20 cellular contexts compared by ENCODE assay signal in genomic region chr5:108341866-108342265, GRCh38. TPM values are rescaled to one million over a fixed set of nuclear protein-coding genes. Genes with fewer than 3 reads are reported as not detected.
DNase-seq lines count a peak whose midpoint lies in the region; ATAC-seq, FAIRE-seq and TF ChIP-seq lines count a peak whose summit lies in the region.
"Had no signal": no experiment of that assay in that cellular context is flagged by ENCODE, and none has a peak within 500 bp of the region (broad histone marks: within the 10 kb centered on the region; RNA-seq: fewer than 3 reads in every experiment).

No MANE protein-coding gene starts in this region.

- H3K4me3 ChIP-seq in left ventricle myocardium inferior: no peak overlapping the region
- no peak overlapping the region for H3K4me3 ChIP-seq in right atrium auricular region
- no peak overlapping the region for H3K4me3 ChIP-seq in choroid plexus epithelial cell (ENCODE audit: low read depth, low read length)
- H3K4me3 ChIP-seq: GM12878, GM23338 had no signal

- DNase-seq in left ventricle myocardium inferior: no peak
- no peak for DNase-seq in right atrium auricular region (ENCODE audit: low spot score)
- DNase-seq in HCEC 1CT: peak; percentile 17
- no peak for DNase-seq in T-helper 17 cell
- peak; percentile 10 for DNase-seq in choroid plexus epithelial cell (ENCODE audit: low read depth)
- DNase-seq in frontal cortex (ENCODE audit: low spot score in 2 of 2): no peak
- no peak for DNase-seq in hypothalamus (lab: John Stamatoyannopoulos, UW)
- DNase-seq: C1 segment of cervical spinal cord; Caco-2; CD4-positive, alpha-beta memory T cell; DMS 273 treated with DMSO at 0.1 percent for 48 hours; DMS79; EL; GDM1; H9; HFFc6 had no signal

- intact Hi-C loops in left ventricle myocardium inferior (cut with micrococcal nuclease): loop anchor here (5.0 kb wide), 1 partner anchor 85 kb away; no protein-coding TSS in a partner anchor

- H3K27ac Mint-ChIP-seq in T-helper 17 cell: peak overlapping the region; percentile 72
- H3K27ac Mint-ChIP-seq: CD4-positive, alpha-beta memory T cell; GM23338; H9; HFFc6 had no signal

- H3K36me3 Mint-ChIP-seq in T-helper 17 cell (ENCODE audit: low read depth): peaks cover 4% of the 10 kb centered on the region

- no peaks in the 10 kb centered on the region for H3K36me3 ChIP-seq in left ventricle myocardium inferior
- no peaks in the 10 kb centered on the region for H3K36me3 ChIP-seq in right atrium auricular region

- no peak for FAIRE-seq in frontal cortex (lab: Jason Lieb, UNC)
- FAIRE-seq: GM12878, GM19239 had no signal

- H3K27ac ChIP-seq in left ventricle myocardium inferior (replicated peaks) (peak overlapping the region; percentile 64), right atrium auricular region (peak overlapping the region in 1 of 2 donors; percentile 45)

- H3K4me1 ChIP-seq in left ventricle myocardium inferior: peaks cover 50% of the 10 kb centered on the region
- no peaks in the 10 kb centered on the region for H3K4me1 ChIP-seq in right atrium auricular region
- H3K4me1 ChIP-seq: Caco-2 had no signal

- H3K27me3 Mint-ChIP-seq in T-helper 17 cell: no peaks in the 10 kb centered on the region
- H3K27me3 Mint-ChIP-seq: CD4-positive, alpha-beta memory T cell had no signal

- peaks cover 2% of the 10 kb centered on the region for H3K4me1 Mint-ChIP-seq in T-helper 17 cell

- ATAC-seq in T-helper 17 cell: no peak
- no peak for ATAC-seq in GM19467 (IDR thresholded peaks at IDR 0.05; ENCODE audit: unreplicated experiment)
- ATAC-seq: GM12878, GM23338 had no signal

- TF ChIP-seq CTCF in left ventricle myocardium inferior (IDR thresholded peaks at IDR 0.05; ENCODE audit: borderline replicate concordance): no peak
- TF ChIP-seq CTCF in right atrium auricular region (IDR thresholded peaks at IDR 0.05): no peak
- TF ChIP-seq CTCF in choroid plexus epithelial cell (conservative IDR thresholded peaks at IDR 0.05; ENCODE audit: low read depth, low read length): no peak

- no peak overlapping the region for H3K4me3 Mint-ChIP-seq in T-helper 17 cell
- H3K4me3 Mint-ChIP-seq: CD4-positive, alpha-beta memory T cell; GM23338; H9; HFFc6 had no signal

- H3K27me3 ChIP-seq in left ventricle myocardium inferior (ENCODE audit: low read depth) (no peaks in the 10 kb centered on the region), right atrium auricular region (no peaks in the 10 kb centered on the region)

- H3K9me3 ChIP-seq in left ventricle myocardium inferior (replicated peaks) (no peaks in the 10 kb centered on the region), right atrium auricular region (no peaks in the 10 kb centered on the region), T-helper 17 cell (ENCODE audit: control insufficient read depth, low read length, poor library complexity, severe bottlenecking) (no peaks in the 10 kb centered on the region)
- H3K9me3 ChIP-seq: Caco-2 had no signal

RNA-seq across cellular contexts. Expression of gene FBXL17, which starts 40.0 kb away (rescaled TPM):
- total RNA-seq in left ventricle myocardium inferior (49.4 TPM), right atrium auricular region (10 to 100 TPM; 16.1 to 31.7 TPM), T-helper 17 cell (10 to 100 TPM; 22.6 to 26.8 TPM), frontal cortex (55.4 TPM)

Comparison
In these comparisons a context has a peak if more than half of its experiments do, and no peak if none do; other contexts are left out.
1. DNase-seq: peak in HCEC 1CT (single experiment) and choroid plexus epithelial cell (single experiment); none in left ventricle myocardium inferior (single experiment), right atrium auricular region (single experiment), T-helper 17 cell (0 of 3), frontal cortex (0 of 2) and hypothalamus (0 of 51).